Comparison of ENCODE assay signal across 19 cellular contexts in genomic region chr9:114280636-114281315, GRCh38. TPM values are rescaled to one million over a fixed set of nuclear protein-coding genes. Genes with fewer than 3 reads are reported as not detected.
DNase-seq lines count a peak whose midpoint lies in the region; ATAC-seq and TF ChIP-seq lines count a peak whose summit lies in the region.
"Had no signal": no experiment of that assay in that cellular context is flagged by ENCODE, and none has a peak within 500 bp of the region (broad histone marks: within the 10 kb centered on the region; RNA-seq: fewer than 3 reads in every experiment).

No MANE protein-coding gene starts in this region.

- intact Hi-C loops in left ventricle myocardium inferior (cut with micrococcal nuclease): no loop called here

- peaks cover 58% of the 10 kb centered on the region for H3K4me1 ChIP-seq in RWPE2 (ENCODE audit: insufficient read depth, poor library complexity, severe bottlenecking)
- H3K4me1 ChIP-seq in left ventricle myocardium inferior: peaks cover 9% of the 10 kb centered on the region
- H3K4me1 ChIP-seq: thyroid gland had no signal

- H3K4me3 ChIP-seq in BJ (ENCODE audit: low read depth, low read length): no peak overlapping the region
- no peak overlapping the region for H3K4me3 ChIP-seq in RWPE2 (ENCODE audit: severe bottlenecking)
- no peak overlapping the region for H3K4me3 ChIP-seq in left ventricle myocardium inferior
- H3K4me3 ChIP-seq: gastrocnemius medialis, thyroid gland had no signal

- ATAC-seq in RWPE2 (ENCODE audit: low read depth) (no peak), omental fat pad (ENCODE audit: low FRiP score) (no peak)
- ATAC-seq: gastrocnemius medialis, T-helper 17 cell had no signal

- H3K27ac ChIP-seq in RWPE2 (ENCODE audit: poor library complexity, severe bottlenecking) (no peak overlapping the region), left ventricle myocardium inferior (replicated peaks) (peak overlapping the region; percentile 57)
- H3K27ac ChIP-seq: gastrocnemius medialis, thyroid gland had no signal

- H3K27me3 ChIP-seq in BJ (ENCODE audit: control insufficient read depth, insufficient read depth, low read length) (no peaks in the 10 kb centered on the region), RWPE2 (ENCODE audit: insufficient read depth, poor library complexity, severe bottlenecking) (no peaks in the 10 kb centered on the region), left ventricle myocardium inferior (ENCODE audit: low read depth) (no peaks in the 10 kb centered on the region)
- H3K27me3 ChIP-seq: gastrocnemius medialis, thyroid gland had no signal

- no peaks in the 10 kb centered on the region for H3K9me3 ChIP-seq in RWPE2 (ENCODE audit: severe bottlenecking)
- no peaks in the 10 kb centered on the region for H3K9me3 ChIP-seq in left ventricle myocardium inferior (replicated peaks)
- H3K9me3 ChIP-seq: gastrocnemius medialis, thyroid gland had no signal

- H3K36me3 ChIP-seq in BJ (ENCODE audit: control insufficient read depth, insufficient read depth, low read length) (peaks cover 3% of the 10 kb centered on the region; the same call in 1 of the 2 replicates), RWPE2 (ENCODE audit: low read depth) (no peaks in the 10 kb centered on the region), left ventricle myocardium inferior (no peaks in the 10 kb centered on the region)
- H3K36me3 ChIP-seq: gastrocnemius medialis, thyroid gland had no signal

- DNase-seq in BJ (ENCODE audit: low read depth) (peak; percentile 42), RWPE2 (ENCODE audit: low spot score) (peak; percentile 23), left ventricle myocardium inferior (peak; percentile 47), omental fat pad (ENCODE audit: low spot score) (peak; percentile 7), ureter (ENCODE audit: low spot score) (no peak), NCI-H446 (lab: John Stamatoyannopoulos, UW) (no peak), nucleus accumbens (lab: John Stamatoyannopoulos, UW) (no peak), AG08396 (ENCODE audit: low spot score) (no peak)
- DNase-seq: activated CD4-positive, CD25-positive, alpha-beta regulatory T cell treated with anti-CD3 and anti-CD28 coated beads, Interleukin-2, amount 50 U/mL, for 72 hours; activated CD8-positive, alpha-beta memory T cell treated with anti-CD3 and anti-CD28 coated beads, Interleukin-2, amount 50 U/mL, for 48 hours; AML-193; NCI-H2107; NCI-H774; stimulated activated CD4-positive, alpha-beta T cell treated with anti-CD3 and anti-CD28 coated beads, Interleukin-2, amount 100 ng/mL, for 48 hours; thyroid gland had no signal

- no peak for TF ChIP-seq CTCF in BJ (IDR thresholded peaks at IDR 0.05; ENCODE audit: insufficient read depth, low read depth, low read length)
- no peak for TF ChIP-seq CTCF in RWPE2 (IDR thresholded peaks at IDR 0.05; ENCODE audit: poor library complexity, severe bottlenecking)
- no peak for TF ChIP-seq CTCF in left ventricle myocardium inferior (IDR thresholded peaks at IDR 0.05; ENCODE audit: borderline replicate concordance)
- no peak for TF ChIP-seq CTCF in omental fat pad (IDR thresholded peaks at IDR 0.05)

- CTCF ChIA-PET in BJ (lab: Yijun Ruan, JAX): interaction anchor here (1.1 to 1.5 kb wide), 3 partner anchors 9 to 16 kb away, joined by 4 to 7 read pairs (median 4); no protein-coding TSS in a partner anchor

- POLR2A ChIA-PET in BJ (lab: Charles Lee): no interaction called here

RNA-seq across cellular contexts. Expression of gene ORM1, which starts 42.1 kb away (rescaled TPM):
- polyA plus RNA-seq in BJ (2011; rRNA removed): not detected in 2 replicates
- polyA minus RNA-seq in BJ (2011; rRNA and poly(A)+ RNA removed): not detected in 2 replicates
- not detected for total RNA-seq in left ventricle myocardium inferior
- 1 to 10 TPM in 2 of 4 donors, under 1 TPM in 1, not detected in 1; 0.65 to 5.4 (median 1.0) TPM for total RNA-seq in omental fat pad
- 3.3 TPM for total RNA-seq in ureter
- total RNA-seq: bronchial epithelial cell, pulmonary artery endothelial cell, T-helper 17 cell, thyroid gland had no signal

RNA-seq across cellular contexts. Expression of gene ORM2, which starts 48.9 kb away (rescaled TPM):
- polyA plus RNA-seq in BJ (2011; rRNA removed): not detected in 2 replicates
- polyA minus RNA-seq in BJ (2011; rRNA and poly(A)+ RNA removed): not detected in 2 replicates
- not detected for total RNA-seq in left ventricle myocardium inferior
- 1 to 10 TPM in 1 of 4 donors, not detected in 3; 1.6 TPM for total RNA-seq in omental fat pad
- total RNA-seq in ureter: not detected
- total RNA-seq: bronchial epithelial cell, pulmonary artery endothelial cell, T-helper 17 cell, thyroid gland had no signal

Comparison
In these comparisons a context has a peak if more than half of its experiments do, and no peak if none do; other contexts are left out.
1. DNase-seq: peak in BJ (single experiment), RWPE2 (single experiment), left ventricle myocardium inferior (single experiment) and omental fat pad (single experiment); none in ureter (single experiment), NCI-H446 (0 of 2), nucleus accumbens (0 of 56) and AG08396 (single experiment).